Comparison of ENCODE assay signal across 31 cellular contexts in genomic region chr12:80825506-80825905, GRCh38.
"Had no signal": no experiment of that assay in that cellular context is flagged by ENCODE, and none has a peak within 500 bp of the region (broad histone marks: within the 10 kb centered on the region; RNA-seq: fewer than 3 reads in every experiment).

No MANE protein-coding gene starts in this region.

- FAIRE-seq: astrocyte, bronchial epithelial cell had no signal

- H3K4me3 ChIP-seq: adrenal gland, ascending aorta, body of pancreas, breast epithelium, cardiac muscle cell had no signal

- H3K36me3 ChIP-seq: adrenal gland, ascending aorta, brain microvascular endothelial cell, breast epithelium, cardiac muscle cell had no signal

- DNase-seq: activated effector memory CD4-positive, alpha-beta T cell treated with anti-CD3 and anti-CD28 coated beads, Interleukin-2, amount 50 U/mL, for 16 hours; activated effector memory CD4-positive, alpha-beta T cell treated with Interleukin-2 at 50 U/mL for 16 hours; activated gamma-delta T cell; activated gamma-delta T cell treated with Interleukin-2 at 50 U/mL for 16 hours; activated naive CD4-positive, alpha-beta T cell; activated naive CD4-positive, alpha-beta T cell treated with anti-CD3 and anti-CD28 coated beads for 36 hours; activated naive CD4-positive, alpha-beta T cell treated with anti-CD3 and anti-CD28 coated beads, Interleukin-2, amount 10 ng/mL, durations not matched to agents 7 days and 5 days; activated naive CD4-positive, alpha-beta T cell treated with anti-CD3 and anti-CD28 coated beads, Interleukin-2, amount 50 U/mL, for 16 hours; activated naive CD4-positive, alpha-beta T cell treated with Interleukin-2 at 50 U/mL for 16 hours; activated naive CD8-positive, alpha-beta T cell treated with anti-CD3 and anti-CD28 coated beads for 36 hours; activated naive CD8-positive, alpha-beta T cell treated with anti-CD3 and anti-CD28 coated beads, Interleukin-2, amount 10 ng/mL, durations not matched to agents 7 days and 5 days; activated naive CD8-positive, alpha-beta T cell treated with anti-CD3 and anti-CD28 coated beads, Interleukin-2, amount 50 U/mL, for 24 hours; activated T-cell treated with anti-CD3 and anti-CD28 coated beads, Interleukin-2, amount 50 U/mL, for 1 hour; activated T-cell treated with anti-CD3 and anti-CD28 coated beads, Interleukin-2, amount 50 U/mL, for 24 hours; activated T-cell treated with anti-CD3 and anti-CD28 coated beads, Interleukin-2, amount 50 U/mL, for 4 hours; activated T-cell treated with anti-CD3 and anti-CD28 coated beads, Interleukin-2, amount 50 U/mL, for 48 hours; activated T-cell treated with anti-CD3 and anti-CD28 coated beads, Interleukin-2, amount 50 U/mL, for 72 hours; adrenal gland; amniotic stem cell; amygdala; anterior cingulate cortex; aorta; body of pancreas; brain microvascular endothelial cell; central memory CD4-positive, alpha-beta T cell; cerebellar nuclear complex had no signal

- H3K27ac ChIP-seq: adrenal gland, ascending aorta, body of pancreas, brain microvascular endothelial cell, breast epithelium, cardiac muscle cell had no signal

- H3K9me3 ChIP-seq: adrenal gland, ascending aorta, body of pancreas, breast epithelium had no signal

- H3K27me3 ChIP-seq: adrenal gland, ascending aorta, body of pancreas, brain microvascular endothelial cell, breast epithelium, cardiac muscle cell had no signal

- H3K4me1 ChIP-seq: adrenal gland, ascending aorta, body of pancreas, breast epithelium had no signal
